ENCODE assay signal across 12 cellular contexts in genomic region chr9:137758067-137758466, GRCh38.
DNase-seq lines count a peak whose midpoint lies in the region; ATAC-seq and TF ChIP-seq lines count a peak whose summit lies in the region.
"Had no signal": no experiment of that assay in that cellular context is flagged by ENCODE, and none has a peak within 500 bp of the region (broad histone marks: within the 10 kb centered on the region; RNA-seq: fewer than 3 reads in every experiment).

No MANE protein-coding gene starts in this region.

- H3K79me2 ChIP-seq in ACC112 (ENCODE audit: control insufficient read depth, insufficient read depth, low read length, unreplicated experiment): peaks cover 10% of the 10 kb centered on the region
- H3K79me2 ChIP-seq in DOHH2 (ENCODE audit: control insufficient read depth, low read length): peaks cover 79% of the 10 kb centered on the region

- H4K20me1 ChIP-seq in DOHH2 (ENCODE audit: control insufficient read depth, insufficient read depth, low read depth, low read length): no peaks in the 10 kb centered on the region

- peaks cover 5% of the 10 kb centered on the region for H3K9me3 Mint-ChIP-seq in activated CD8-positive, alpha-beta T cell treated with anti-CD3 and anti-CD28 coated beads for 36 hours
- peaks cover 1% of the 10 kb centered on the region for H3K9me3 Mint-ChIP-seq in memory B cell

- H3K27ac ChIP-seq in ACC112 (ENCODE audit: low read depth, low read length): peak overlapping the region; percentile 58; the same call in 1 of the 2 replicates
- peak overlapping the region; percentile 58 for H3K27ac ChIP-seq in DOHH2 (ENCODE audit: low read depth, low read length)
- H3K27ac ChIP-seq: BLaER1 had no signal

- peaks cover 74% of the 10 kb centered on the region for H3K36me3 Mint-ChIP-seq in activated CD8-positive, alpha-beta T cell treated with anti-CD3 and anti-CD28 coated beads for 36 hours (ENCODE audit: low read depth)
- peaks cover 52% of the 10 kb centered on the region for H3K36me3 Mint-ChIP-seq in memory B cell

- H3K9me3 ChIP-seq in DOHH2 (ENCODE audit: control insufficient read depth, insufficient read depth, low read length): no peaks in the 10 kb centered on the region

- no peaks in the 10 kb centered on the region for H3K27me3 Mint-ChIP-seq in activated CD8-positive, alpha-beta T cell treated with anti-CD3 and anti-CD28 coated beads for 36 hours
- H3K27me3 Mint-ChIP-seq in memory B cell: no peaks in the 10 kb centered on the region

- H3K4me1 ChIP-seq in ACC112 (ENCODE audit: control insufficient read depth, insufficient read depth, low read length, unreplicated experiment) (peaks cover 17% of the 10 kb centered on the region), DOHH2 (ENCODE audit: control insufficient read depth, low read length) (peaks cover 67% of the 10 kb centered on the region)

- no peaks in the 10 kb centered on the region for H3K27me3 ChIP-seq in ACC112 (ENCODE audit: insufficient read depth, low read length)
- no peaks in the 10 kb centered on the region for H3K27me3 ChIP-seq in DOHH2 (ENCODE audit: control insufficient read depth, low read length)
- H3K27me3 ChIP-seq: BLaER1 had no signal

- TF ChIP-seq CTCF in DOHH2 (IDR thresholded peaks at IDR 0.05; ENCODE audit: low read depth, low read length, poor library complexity, severe bottlenecking): no peak
- TF ChIP-seq CTCF in activated CD8-positive, alpha-beta T cell treated with anti-CD3 and anti-CD28 coated beads for 36 hours (IDR thresholded peaks at IDR 0.05): no peak

- H3F3A ChIP-seq in DOHH2 (ENCODE audit: control insufficient read depth, insufficient read depth): no peaks in the 10 kb centered on the region; the same call in 1 of the 2 replicates

- peaks cover 40% of the 10 kb centered on the region for H3K4me1 Mint-ChIP-seq in activated CD8-positive, alpha-beta T cell treated with anti-CD3 and anti-CD28 coated beads for 36 hours (ENCODE audit: low read depth)
- peaks cover 45% of the 10 kb centered on the region for H3K4me1 Mint-ChIP-seq in memory B cell

- intact Hi-C loops in activated CD8-positive, alpha-beta T cell treated with anti-CD3 and anti-CD28 coated beads for 36 hours (cut with micrococcal nuclease): loop anchor here (10.0 kb wide), 1 partner anchor 83 kb away; no protein-coding TSS in a partner anchor

- H3K4me2 ChIP-seq in DOHH2 (ENCODE audit: low read length): 0 out of 2 replicates have a peak overlapping the region, but pooled peaks have one; percentile 1
- H3K4me2 ChIP-seq: BLaER1 had no signal

- H3K4me3 ChIP-seq in ACC112 (ENCODE audit: low read depth, low read length) (no peak overlapping the region), DOHH2 (ENCODE audit: low read length) (no peak overlapping the region)
- H3K4me3 ChIP-seq: BLaER1 had no signal

- POLR2A ChIA-PET in activated CD8-positive, alpha-beta T cell treated with anti-CD3 and anti-CD28 coated beads for 36 hours (lab: Charles Lee): interaction anchor here (0.6 kb wide), 1 partner anchor 28 kb away, joined by 3 read pairs; no protein-coding TSS in a partner anchor

- CTCF ChIA-PET in activated CD8-positive, alpha-beta T cell treated with anti-CD3 and anti-CD28 coated beads for 36 hours (lab: Charles Lee): interaction anchor here (0.7 kb wide), 1 partner anchor 85 kb away, joined by 3 read pairs; no protein-coding TSS in a partner anchor

- H3K27ac Mint-ChIP-seq in activated CD8-positive, alpha-beta T cell treated with anti-CD3 and anti-CD28 coated beads for 36 hours: peak overlapping the region; percentile 71
- H3K27ac Mint-ChIP-seq in memory B cell: peak overlapping the region; percentile 98

- H3K4me3 Mint-ChIP-seq in activated CD8-positive, alpha-beta T cell treated with anti-CD3 and anti-CD28 coated beads for 36 hours: no peak overlapping the region
- peak overlapping the region; percentile 51 for H3K4me3 Mint-ChIP-seq in memory B cell

- no peak for TF ChIP-seq POLR2A in erythroblast (IDR thresholded peaks at IDR 0.05; ENCODE audit: low read length)

- no peak overlapping the region for H2AFZ ChIP-seq in ACC112 (ENCODE audit: low read length, unreplicated experiment)

- no peaks in the 10 kb centered on the region for H3K9me2 ChIP-seq in DOHH2 (replicated peaks; ENCODE audit: control insufficient read depth, low read length)

- no peak for DNase-seq in activated CD8-positive, alpha-beta T cell treated with anti-CD3 and anti-CD28 coated beads for 36 hours
- DNase-seq in memory B cell (ENCODE audit: low spot score in 2 of 2) (no peak), AG08395 (ENCODE audit: low spot score) (no peak), erythroblast (lab: John Stamatoyannopoulos, UW) (no peak)
- DNase-seq: H7, NCI-H1417 treated with DMSO at 0.1 percent for 48 hours, NCI-H446 treated with DMSO at 0.1 percent for 48 hours had no signal

- H3K36me3 ChIP-seq in ACC112 (ENCODE audit: insufficient read depth, low read length) (peaks cover 36% of the 10 kb centered on the region), DOHH2 (ENCODE audit: control insufficient read depth, low read length) (peaks cover 97% of the 10 kb centered on the region)

- no peak for ATAC-seq in activated CD8-positive, alpha-beta T cell treated with anti-CD3 and anti-CD28 coated beads for 36 hours
- ATAC-seq in memory B cell (ENCODE audit: low read depth): no peak
- ATAC-seq in GM21367 (IDR thresholded peaks at IDR 0.05; ENCODE audit: unreplicated experiment): no peak
- ATAC-seq in HG03457 (IDR thresholded peaks at IDR 0.05; ENCODE audit: unreplicated experiment): no peak
